ENCODE assay signal across 19 cellular contexts in the genomic region with DNA sequence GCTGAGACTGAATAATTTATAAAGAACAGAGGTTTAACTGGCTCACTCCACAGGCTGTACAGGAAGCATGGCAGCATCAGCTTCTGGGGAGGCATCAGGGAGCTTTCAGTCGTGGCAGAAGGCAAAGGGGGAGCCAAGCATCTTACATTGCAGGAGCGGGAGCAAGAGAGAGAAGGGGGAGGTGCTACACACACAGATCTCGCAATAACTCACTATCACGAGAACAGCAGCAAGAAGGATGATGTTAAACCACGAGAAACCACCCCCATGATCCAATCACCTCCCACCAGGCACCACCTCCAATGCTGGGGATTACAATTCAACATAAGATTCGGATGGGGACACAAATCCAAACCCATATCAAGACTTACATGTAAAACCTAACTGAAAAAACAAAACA. TPM values are rescaled to one million over a fixed set of nuclear protein-coding genes. Genes with fewer than 3 reads are reported as not detected.
DNase-seq lines count a peak whose midpoint lies in the region; ATAC-seq, FAIRE-seq and TF ChIP-seq lines count a peak whose summit lies in the region.
"Had no signal": no experiment of that assay in that cellular context is flagged by ENCODE, and none has a peak within 500 bp of the region (broad histone marks: within the 10 kb centered on the region; RNA-seq: fewer than 3 reads in every experiment).

No MANE protein-coding gene starts in this region.

- CTCF ChIA-PET in IMR-90 (lab: Yijun Ruan, JAX) = interaction anchor here (0.7 kb wide), 1 partner anchor 391 kb away, joined by 3 read pairs; no protein-coding TSS in a partner anchor
- CTCF ChIA-PET in H1 (lab: Charles Lee; ENCODE audit: partially characterized antibody) = interaction anchor here (5.6 kb wide), 1 partner anchor 15 kb away, joined by 51 read pairs; no protein-coding TSS in a partner anchor
- CTCF ChIA-PET in MCF 10A (lab: Yijun Ruan, JAX) = interaction anchor here (5.6 kb wide), 1 partner anchor 15 kb away, joined by 55 read pairs; no protein-coding TSS in a partner anchor

- H3K27me3 Mint-ChIP-seq in MCF 10A (ENCODE audit: insufficient read depth, unreplicated experiment) = no peaks in the 10 kb centered on the region
- H3K27me3 Mint-ChIP-seq: CD4-positive, alpha-beta T cell; IgD-negative memory B cell had no signal

- H3K4me1 ChIP-seq in IMR-90 (ENCODE audit: control insufficient read depth, insufficient read depth, low read length) = no peaks in the 10 kb centered on the region
- no peaks in the 10 kb centered on the region for H3K4me1 ChIP-seq in H1 (replicated peaks in 1 of 4; ENCODE audit: control insufficient read depth in 3 of 4, insufficient read depth in 4 of 4, low read length in 3 of 4)

- H3K4me2 ChIP-seq in IMR-90 (ENCODE audit: low read depth, low read length) (no peak overlapping the region), H1 (ENCODE audit: insufficient read depth in 1 of 2, low read depth in 2 of 2, low read length in 2 of 2) (no peak overlapping the region)

- in situ Hi-C loops in IMR-90 (cut with MboI; ENCODE audit: low sequenced_read_pairs) = no loop called here
- in situ Hi-C loops in ACHN (cut with HindIII; ENCODE audit: low pct_ligation_motif_present, low pct_unique_long_range_greater_than_20kb, low sequenced_read_pairs) = no loop called here

- H3K14ac ChIP-seq in IMR-90 (replicated peaks; ENCODE audit: low read depth, low read length) (no peak overlapping the region), H1 (ENCODE audit: insufficient read length) (no peak overlapping the region)

- H3K56ac ChIP-seq in IMR-90 (ENCODE audit: extremely low read depth, insufficient read depth, low read length) (no peak overlapping the region), H1 (replicated peaks; ENCODE audit: insufficient read length, low read depth, low read length) (no peak overlapping the region)

- H4K91ac ChIP-seq in IMR-90 (ENCODE audit: insufficient read depth, low read depth, low read length) (no peak overlapping the region), H1 (replicated peaks; ENCODE audit: insufficient read length, low read length) (no peak overlapping the region)

- H2BK120ac ChIP-seq in IMR-90 (ENCODE audit: low read depth, low read length) (no peak overlapping the region), H1 (replicated peaks; ENCODE audit: low read depth, low read length) (no peak overlapping the region)

- H3K36me3 Mint-ChIP-seq in MCF 10A (ENCODE audit: insufficient read depth, unreplicated experiment) = peaks cover 65% of the 10 kb centered on the region

- H3K4me3 ChIP-seq in IMR-90 (ENCODE audit: insufficient read depth, low read depth, low read length) (no peak overlapping the region), H1 (ENCODE audit: extremely low read depth in 1 of 4, insufficient read depth in 2 of 4, low read depth in 3 of 4, low read length in 4 of 4) (no peak overlapping the region)
- H3K4me3 ChIP-seq: GM23248 had no signal

- H2BK5ac ChIP-seq in IMR-90 (ENCODE audit: low read depth, low read length, poor library complexity, severe bottlenecking) (no peak overlapping the region), H1 (ENCODE audit: low read depth, low read length) (no peak overlapping the region)

- peaks cover 2% of the 10 kb centered on the region; the same call in 1 of the 2 replicates for H3K9me1 ChIP-seq in IMR-90 (ENCODE audit: insufficient read depth, low read length)

- no peak overlapping the region for H2AK9ac ChIP-seq in IMR-90 (replicated peaks; ENCODE audit: low read depth, low read length, poor library complexity)

- H2AK5ac ChIP-seq in IMR-90 (ENCODE audit: low read depth, low read length) (no peak overlapping the region), H1 (ENCODE audit: low read depth, low read length) (no peak overlapping the region)

- H3K4ac ChIP-seq in IMR-90 (ENCODE audit: low read depth, low read length) (no peak overlapping the region), H1 (replicated peaks; ENCODE audit: insufficient read length, low read depth, low read length) (no peak overlapping the region)

- peaks cover 8% of the 10 kb centered on the region for H3K9me3 Mint-ChIP-seq in MCF 10A (ENCODE audit: unreplicated experiment)

- H2BK15ac ChIP-seq in IMR-90 (ENCODE audit: low read depth, low read length) = no peak overlapping the region
- no peak overlapping the region for H2BK15ac ChIP-seq in H1 (ENCODE audit: low read length)

- H2AFZ ChIP-seq in IMR-90 (replicated peaks; ENCODE audit: low read length, poor library complexity) = no peak overlapping the region
- H2AFZ ChIP-seq in H1 (ENCODE audit: low read length) = no peak overlapping the region
- H2AFZ ChIP-seq: GM23248 had no signal

- TF ChIP-seq CTCF in IMR-90 (conservative IDR thresholded peaks at IDR 0.05; ENCODE audit: low read depth, low read length) (no peak), H1 (IDR thresholded peaks at IDR 0.05; ENCODE audit: control extremely low read depth in 1 of 3, insufficient read depth in 1 of 3, low read depth in 1 of 3, low read length in 3 of 3) (no peak), MCF 10A (IDR thresholded peaks at IDR 0.05; ENCODE audit: unreplicated experiment) (no peak)

- peaks cover 10% of the 10 kb centered on the region; the same call in 1 of the 2 replicates for H4K20me1 ChIP-seq in IMR-90 (ENCODE audit: insufficient read depth, low read length)
- peaks cover 2 to 6% of the 10 kb centered on the region in 2 experiments for H4K20me1 ChIP-seq in H1 (replicated peaks in 1 of 2; ENCODE audit: control insufficient read depth in 1 of 2, insufficient read depth in 2 of 2, low read length in 2 of 2)

- POLR2A ChIA-PET in IMR-90 (lab: Charles Lee; ENCODE audit: unreplicated experiment) (no interaction called here), H1 (lab: Charles Lee; ENCODE audit: partially characterized antibody) (interaction anchor here (1.6 kb wide), 1 partner anchor 17 kb away, joined by 3 read pairs; no protein-coding TSS in a partner anchor), MCF 10A (lab: Yijun Ruan, JAX) (interaction anchor here (0.9 to 1.5 kb wide), 3 partner anchors 18 to 22 kb away, joined by 3 to 7 read pairs (median 3); partner anchors contain the start of gene LAPTM4A)

- H2BK12ac ChIP-seq in H1 (ENCODE audit: low read depth, low read length) = no peak overlapping the region

- no peak overlapping the region for H3K18ac ChIP-seq in IMR-90 (ENCODE audit: low read depth, low read length)
- no peak overlapping the region for H3K18ac ChIP-seq in H1 (ENCODE audit: extremely low read depth, low read length)

- DNase-seq in IMR-90 (no peak), OCI-M1 (lab: John Stamatoyannopoulos, UW) (peak; percentile 75), H1 (ENCODE audit: low read depth in 1 of 2, low spot score in 2 of 2) (no peak), MCF 10A (ENCODE audit: unreplicated experiment) (no peak), amniotic stem cell (lab: John Stamatoyannopoulos, UW) (no peak), ACHN (no peak)
- DNase-seq: AML-193; Caco-2; CD4-positive, alpha-beta T cell; GM23248; HCEC 1CT had no signal

- WGBS in IMR-90 (ENCODE audit: extremely low coverage in 2 of 2, insufficient read length in 1 of 2), 2 experiments = 83% methylated on average over 1 of the region's 6 CpGs; no CpG with 5 or more reads in 1 of the 2 experiments
- WGBS in H1 (ENCODE audit: extremely low coverage in 1 of 2, insufficient coverage in 1 of 2, insufficient read length in 1 of 2, insufficient replicate concordance in 2 of 2, low coverage in 1 of 2, low lambda C conversion rate in 2 of 2, missing lambda C conversion rate in 1 of 2), 2 experiments = 92% methylated on average over 6 of the region's 6 CpGs; no CpG with 5 or more reads in 1 of the 2 experiments

- TF ChIP-seq POLR2A in IMR-90 (IDR thresholded peaks at IDR 0.05; ENCODE audit: low read depth, low read length) (no peak), H1 (IDR thresholded peaks at IDR 0.05; ENCODE audit: control extremely low read depth in 1 of 2, low read depth in 2 of 2, low read length in 2 of 2) (no peak)

- no TSS peak for BruUV-seq in IMR-90 (replicated peaks; lab: Mats Ljungman, UMichigan)
- no TSS peak for BruUV-seq in MCF 10A (replicated peaks; lab: Mats Ljungman, UMichigan)

- ATAC-seq in IMR-90 (ENCODE audit: low read depth) = no peak

- H3K9ac ChIP-seq in IMR-90 (ENCODE audit: low read depth, low read length) (no peak overlapping the region), H1 (replicated peaks in 1 of 4; ENCODE audit: extremely low read depth in 1 of 4, low read depth in 3 of 4, low read length in 3 of 4) (no peak overlapping the region)
- H3K9ac ChIP-seq: GM23248 had no signal

- no peak for FAIRE-seq in H1 (lab: Jason Lieb, UNC)
- FAIRE-seq: D721Med, G401.6, GM12891, GM19239, H54 had no signal

- H2BK20ac ChIP-seq in IMR-90 (ENCODE audit: low read depth, low read length) (no peak overlapping the region), H1 (ENCODE audit: low read length) (no peak overlapping the region)

- H3K23ac ChIP-seq in IMR-90 (ENCODE audit: low read depth, low read length) = no peak overlapping the region
- no peak overlapping the region for H3K23ac ChIP-seq in H1 (ENCODE audit: insufficient read length)

- H3K9me3 ChIP-seq in IMR-90 (ENCODE audit: control insufficient read depth, insufficient read depth, low read length) (no peaks in the 10 kb centered on the region), H1 (ENCODE audit: insufficient read depth in 2 of 2, low read depth in 1 of 2, low read length in 1 of 2) (no peaks in the 10 kb centered on the region)
- H3K9me3 ChIP-seq: Caco-2 had no signal

- H4K5ac ChIP-seq in IMR-90 (ENCODE audit: low read depth, low read length) = no peak overlapping the region
- H4K5ac ChIP-seq in H1 (ENCODE audit: insufficient read length, low read depth, low read length) = no peak overlapping the region

- H3K27me3 ChIP-seq in IMR-90 (ENCODE audit: control insufficient read depth, insufficient read depth, low read length) (no peaks in the 10 kb centered on the region), H1 (replicated peaks in 1 of 4; ENCODE audit: control insufficient read depth in 3 of 4, extremely low read depth in 1 of 4, insufficient read depth in 3 of 4, low read length in 3 of 4) (no peaks in the 10 kb centered on the region)

- H3K36me3 ChIP-seq in IMR-90 (ENCODE audit: control insufficient read depth, insufficient read depth, low read length) (peaks cover 42% of the 10 kb centered on the region), H1 (ENCODE audit: control insufficient read depth in 2 of 4, insufficient read depth in 4 of 4, low read length in 3 of 4) (peaks cover 16 to 53% (median 31%) of the 10 kb centered on the region in 4 experiments)

- no peak overlapping the region for H3K27ac ChIP-seq in IMR-90 (ENCODE audit: insufficient read depth, low read length)
- no peak overlapping the region for H3K27ac ChIP-seq in H1 (ENCODE audit: low read depth, low read length)
- H3K27ac ChIP-seq: C4-2B, GM23248, HL-60 had no signal

- dilution Hi-C loops in IMR-90 (cut with HindIII; ENCODE audit: low sequenced_read_pairs, unreplicated experiment) = no loop called here

- no peak overlapping the region for H3K27ac Mint-ChIP-seq in MCF 10A (ENCODE audit: low read depth, unreplicated experiment)
- H3K27ac Mint-ChIP-seq: CD4-positive, alpha-beta T cell; IgD-negative memory B cell had no signal

- H3K4me3 Mint-ChIP-seq in MCF 10A (ENCODE audit: unreplicated experiment) = no peak overlapping the region
- H3K4me3 Mint-ChIP-seq: CD4-positive, alpha-beta T cell; IgD-negative memory B cell had no signal

- H4K8ac ChIP-seq in IMR-90 (ENCODE audit: low read depth in 2 of 2, low read length in 2 of 2) (no peak overlapping the region), H1 (ENCODE audit: extremely low read depth, insufficient read depth, low read length) (no peak overlapping the region)

- TF ChIP-seq RAD21 in IMR-90 (IDR thresholded peaks at IDR 0.05; ENCODE audit: low read length) = no peak
- TF ChIP-seq RAD21 in H1 (IDR thresholded peaks at IDR 0.05 in 1 of 2, conservative IDR thresholded peaks at IDR 0.05 in 1 of 2; ENCODE audit: low read depth in 2 of 2, low read length in 2 of 2) = no peak

- intact Hi-C loops in IMR-90 (cut with micrococcal nuclease) = loop anchor here (5.0 kb wide), 1 partner anchor 62 kb away; no protein-coding TSS in a partner anchor
- intact Hi-C loops in MCF 10A (cut with micrococcal nuclease) = no loop called here

- no peak for TF ChIP-seq EP300 in H1 (IDR thresholded peaks at IDR 0.05; ENCODE audit: borderline replicate concordance in 1 of 2, low read depth in 2 of 2, low read length in 2 of 2)

- peaks cover 8% of the 10 kb centered on the region for H3K4me1 Mint-ChIP-seq in MCF 10A (ENCODE audit: insufficient read depth, unreplicated experiment)
- H3K4me1 Mint-ChIP-seq: IgD-negative memory B cell had no signal

- no peaks in the 10 kb centered on the region for H3K23me2 ChIP-seq in H1 (ENCODE audit: low read depth, low read length)

- H3K79me1 ChIP-seq in IMR-90 (ENCODE audit: low read depth in 1 of 2, low read length in 2 of 2) (peaks cover 21 to 26% of the 10 kb centered on the region in 2 experiments), H1 (ENCODE audit: low read depth, low read length) (no peaks in the 10 kb centered on the region)

- H3K79me2 ChIP-seq in H1 (ENCODE audit: control insufficient read depth in 1 of 2, insufficient read depth in 2 of 2, low read length in 2 of 2) = no peaks in the 10 kb centered on the region

RNA-seq across cellular contexts. Expression of gene MATN3, which starts 17.8 kb away (rescaled TPM):
- total RNA-seq in IMR-90 (2012; rRNA removed) = 0.90 and 1.1 TPM in 2 replicates
- polyA plus RNA-seq in IMR-90 (2012; rRNA removed) = 2.2 and 3.0 TPM in 2 replicates
- polyA plus RNA-seq in IMR-90 (2012; cell fraction: cytosol; rRNA removed) = 2.3 and 2.8 TPM in 2 replicates
- 1.1 and 1.9 TPM in 2 replicates for polyA plus RNA-seq in IMR-90 (2012; cell fraction: nucleus; rRNA removed; ENCODE audit: low replicate concordance)
- 9.7 and 9.9 TPM in 2 replicates for total RNA-seq in H1 (2021; fragmentation: NEBNext Ultra II Directional; extraction: Animal tissue kit (Norgen Biotek cat#: 25700))
- polyA plus RNA-seq in H1 (2011; rRNA removed) = 3.0 TPM in 2 replicates
- 5.2 TPM for polyA plus RNA-seq in H1 (2011; cell fraction: cytosol; rRNA removed)
- 6.1 TPM for polyA plus RNA-seq in H1 (2011; cell fraction: nucleus; rRNA removed)
- polyA plus RNA-seq in H1 (2012, experiment 1 of 2) = 6.6 to 9.2 TPM (median 8.0 TPM) in 4 replicates
- 3.2 TPM for polyA plus RNA-seq in H1 (2012, experiment 2 of 2)
- 11.5 TPM for polyA plus RNA-seq in H1 (2013, experiment 1 of 2)
- 12.9 TPM for polyA plus RNA-seq in H1 (2013, experiment 2 of 2)
- 5.3 and 6.6 TPM in 2 replicates for polyA minus RNA-seq in H1 (2011; rRNA and poly(A)+ RNA removed)
- 4.6 TPM for polyA minus RNA-seq in H1 (2011; cell fraction: cytosol; rRNA and poly(A)+ RNA removed)
- polyA minus RNA-seq in H1 (2011; cell fraction: nucleus; rRNA and poly(A)+ RNA removed) = 6.7 TPM
- total RNA-seq in MCF 10A (2022) = 0.83 and 0.98 TPM in 2 replicates
- total RNA-seq: CD4-positive, alpha-beta T cell had no signal
- polyA plus RNA-seq: IgD-negative memory B cell had no signal

RNA-seq across cellular contexts. Expression of gene LAPTM4A, which starts 21.2 kb away (rescaled TPM):
- total RNA-seq in IMR-90 (2012; rRNA removed) = 97.7 and 221 TPM in 2 replicates
- polyA plus RNA-seq in IMR-90 (2012; rRNA removed) = 378 and 401 TPM in 2 replicates
- polyA plus RNA-seq in IMR-90 (2012; cell fraction: cytosol; rRNA removed) = 100 and 185 TPM in 2 replicates
- polyA plus RNA-seq in IMR-90 (2012; cell fraction: nucleus; rRNA removed; ENCODE audit: low replicate concordance) = 33.9 and 158 TPM in 2 replicates
- 187 and 193 TPM in 2 replicates for total RNA-seq in H1 (2021; fragmentation: NEBNext Ultra II Directional; extraction: Animal tissue kit (Norgen Biotek cat#: 25700))
- 274 and 419 TPM in 2 replicates for polyA plus RNA-seq in H1 (2011; rRNA removed)
- 356 TPM for polyA plus RNA-seq in H1 (2011; cell fraction: cytosol; rRNA removed)
- polyA plus RNA-seq in H1 (2011; cell fraction: nucleus; rRNA removed) = 97.9 TPM
- polyA plus RNA-seq in H1 (2012, experiment 1 of 2) = 173 to 209 TPM (median 191 TPM) in 4 replicates
- polyA plus RNA-seq in H1 (2012, experiment 2 of 2) = 211 TPM
- polyA plus RNA-seq in H1 (2013, experiment 1 of 2) = 526 TPM
- polyA plus RNA-seq in H1 (2013, experiment 2 of 2) = 580 TPM
- 183 and 197 TPM in 2 replicates for polyA minus RNA-seq in H1 (2011; rRNA and poly(A)+ RNA removed)
- 90.7 TPM for polyA minus RNA-seq in H1 (2011; cell fraction: cytosol; rRNA and poly(A)+ RNA removed)
- 57.7 TPM for polyA minus RNA-seq in H1 (2011; cell fraction: nucleus; rRNA and poly(A)+ RNA removed)
- total RNA-seq in MCF 10A (2022) = 145 and 160 TPM in 2 replicates

RNA-seq across cellular contexts. Expression of gene WDR35, which starts 40.3 kb away (rescaled TPM):
- 8.1 and 12.2 TPM in 2 replicates for total RNA-seq in IMR-90 (2012; rRNA removed)
- polyA plus RNA-seq in IMR-90 (2012; rRNA removed) = 2.7 and 3.4 TPM in 2 replicates
- polyA plus RNA-seq in IMR-90 (2012; cell fraction: cytosol; rRNA removed) = 0.33 and 0.62 TPM in 2 replicates
- polyA plus RNA-seq in IMR-90 (2012; cell fraction: nucleus; rRNA removed; ENCODE audit: low replicate concordance) = 0.97 and 9.1 TPM in 2 replicates
- 22.6 and 25.5 TPM in 2 replicates for total RNA-seq in H1 (2021; fragmentation: NEBNext Ultra II Directional; extraction: Animal tissue kit (Norgen Biotek cat#: 25700))
- polyA plus RNA-seq in H1 (2011; rRNA removed) = 5.1 and 9.0 TPM in 2 replicates
- polyA plus RNA-seq in H1 (2011; cell fraction: cytosol; rRNA removed) = 10.0 TPM
- polyA plus RNA-seq in H1 (2011; cell fraction: nucleus; rRNA removed) = 6.1 TPM
- 10.4 to 13.8 TPM (median 10.9 TPM) in 4 replicates for polyA plus RNA-seq in H1 (2012, experiment 1 of 2)
- polyA plus RNA-seq in H1 (2012, experiment 2 of 2) = 0.63 TPM
- 9.6 TPM for polyA plus RNA-seq in H1 (2013, experiment 1 of 2)
- polyA plus RNA-seq in H1 (2013, experiment 2 of 2) = 8.6 TPM
- 14.7 and 25.7 TPM in 2 replicates for polyA minus RNA-seq in H1 (2011; rRNA and poly(A)+ RNA removed)
- 13.1 TPM for polyA minus RNA-seq in H1 (2011; cell fraction: cytosol; rRNA and poly(A)+ RNA removed)
- polyA minus RNA-seq in H1 (2011; cell fraction: nucleus; rRNA and poly(A)+ RNA removed) = 20.8 TPM
- 13.2 and 17.5 TPM in 2 replicates for total RNA-seq in MCF 10A (2022)
